ENCODE assay signal across 20 cellular contexts in the genomic region with DNA sequence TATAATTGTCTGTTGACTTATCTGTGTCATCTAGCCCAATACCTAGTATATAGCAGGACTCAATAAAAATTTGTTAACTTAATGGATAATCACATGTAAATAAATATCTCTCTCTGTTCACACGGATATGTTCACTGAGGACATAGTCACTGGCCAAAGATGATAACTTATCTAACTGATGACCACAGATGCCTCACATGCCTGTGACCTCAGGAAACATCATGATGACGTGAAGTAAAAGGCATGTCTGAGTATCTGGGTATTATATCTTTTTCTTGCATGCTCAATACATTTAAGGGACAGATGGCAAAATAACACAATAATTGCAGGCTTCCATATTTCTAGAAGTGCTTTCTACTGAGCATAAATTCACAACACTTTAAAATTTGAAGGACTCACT. TPM values are rescaled to one million over a fixed set of nuclear protein-coding genes. Genes with fewer than 3 reads are reported as not detected.
DNase-seq lines count a peak whose midpoint lies in the region; ATAC-seq, FAIRE-seq and TF ChIP-seq lines count a peak whose summit lies in the region.
"Had no signal": no experiment of that assay in that cellular context is flagged by ENCODE, and none has a peak within 500 bp of the region (broad histone marks: within the 10 kb centered on the region; RNA-seq: fewer than 3 reads in every experiment).

No MANE protein-coding gene starts in this region.

- no peak overlapping the region for H2BK12ac ChIP-seq in trophoblast cell (ENCODE audit: low read length)

- H2AFZ ChIP-seq in trophoblast cell (ENCODE audit: insufficient read depth, low read length, poor library complexity): no peak overlapping the region
- H2AFZ ChIP-seq: PC-9 had no signal

- no peak overlapping the region for H2BK120ac ChIP-seq in trophoblast cell (ENCODE audit: insufficient read depth, low read length, poor library complexity)

- H4K8ac ChIP-seq in trophoblast cell (ENCODE audit: low read depth, low read length): no peak overlapping the region

- H3K4me3 ChIP-seq in fibroblast of the aortic adventitia (ENCODE audit: low read depth, low read length) (no peak overlapping the region), trophoblast cell (ENCODE audit: low read depth, low read length) (no peak overlapping the region), lower lobe of right lung (no peak overlapping the region)
- H3K4me3 ChIP-seq: PC-9, SJSA1 had no signal

- no peak for FAIRE-seq in RCC 7860 (lab: Jason Lieb, UNC)
- FAIRE-seq: GM19239, H1 had no signal

- H3K9me3 ChIP-seq in trophoblast cell (ENCODE audit: insufficient read depth, low read depth, low read length) (peaks cover 3% of the 10 kb centered on the region), lower lobe of right lung (no peaks in the 10 kb centered on the region)
- H3K9me3 ChIP-seq: SJSA1 had no signal

- H3K9ac ChIP-seq in trophoblast cell (ENCODE audit: low read length): no peak overlapping the region

- DNase-seq in ELR (ENCODE audit: low read depth) (peak; percentile 58), RCC 7860 (ENCODE audit: low spot score) (peak; percentile 34), fibroblast of the aortic adventitia (ENCODE audit: low read depth) (peak; percentile 25), trophoblast cell (peak; percentile 79 to 93), Right ventricle myocardium inferior (ENCODE audit: missing footprints) (no peak), lower lobe of right lung (no peak)
- DNase-seq: ACHN, C1 segment of cervical spinal cord, DMS79, GDM1, KBM-7, NCI-H187, NCI-H2107, NCI-H2227 treated with DMSO at 0.1 percent for 48 hours, NCI-H524 treated with DMSO at 0.1 percent for 48 hours, PC-9 had no signal

- H3K27ac ChIP-seq in trophoblast cell (ENCODE audit: low read depth, low read length): no peak overlapping the region
- no peak overlapping the region for H3K27ac ChIP-seq in lower lobe of right lung
- H3K27ac ChIP-seq: PC-9, SJSA1 had no signal

- no CpG with 5 or more reads among the region's 2 CpGs for WGBS in trophoblast cell (ENCODE audit: extremely low coverage, insufficient coverage, insufficient read length)

- no peak overlapping the region for H2AK5ac ChIP-seq in trophoblast cell (ENCODE audit: low read length)

- H3K36me3 ChIP-seq in trophoblast cell (ENCODE audit: control insufficient read depth in 1 of 2, insufficient read depth in 2 of 2, low read length in 2 of 2) (no peaks in the 10 kb centered on the region), lower lobe of right lung (no peaks in the 10 kb centered on the region)
- H3K36me3 ChIP-seq: SJSA1 had no signal

- H3K4me1 ChIP-seq in trophoblast cell (ENCODE audit: control insufficient read depth in 1 of 2, insufficient read depth in 2 of 2, low read length in 2 of 2) (no peaks in the 10 kb centered on the region), lower lobe of right lung (no peaks in the 10 kb centered on the region)

- H2BK5ac ChIP-seq in trophoblast cell (ENCODE audit: low read depth, low read length, poor library complexity): no peak overlapping the region

- H3K18ac ChIP-seq in trophoblast cell (ENCODE audit: low read length): no peak overlapping the region

- H3K27me3 ChIP-seq in trophoblast cell (ENCODE audit: insufficient read depth, low read length) (no peaks in the 10 kb centered on the region), lower lobe of right lung (ENCODE audit: low read depth) (no peaks in the 10 kb centered on the region)
- H3K27me3 ChIP-seq: SJSA1 had no signal

- H3K4ac ChIP-seq in trophoblast cell (ENCODE audit: low read depth, low read length): no peak overlapping the region

- no peaks in the 10 kb centered on the region for H3K79me2 ChIP-seq in trophoblast cell (ENCODE audit: control insufficient read depth, insufficient read depth, low read length, poor library complexity)

- intact Hi-C loops in Right ventricle myocardium inferior (cut with DNase I): no loop called here
- intact Hi-C loops in lower lobe of right lung (cut with DNase I): no loop called here

- no peak overlapping the region for H3K23ac ChIP-seq in trophoblast cell (ENCODE audit: low read length)

- H3K14ac ChIP-seq in trophoblast cell (ENCODE audit: low read length): no peak overlapping the region

- no peaks in the 10 kb centered on the region for H3K79me1 ChIP-seq in trophoblast cell (ENCODE audit: low read length)

- H4K91ac ChIP-seq in trophoblast cell (ENCODE audit: low read depth, low read length): no peak overlapping the region

- TF ChIP-seq CTCF in fibroblast of the aortic adventitia (IDR thresholded peaks at IDR 0.05; ENCODE audit: insufficient read depth, low read length): no peak
- TF ChIP-seq CTCF in lower lobe of right lung (IDR thresholded peaks at IDR 0.05): no peak

- no peak overlapping the region for H4K12ac ChIP-seq in trophoblast cell (ENCODE audit: low read depth, low read length)

- ATAC-seq in Right ventricle myocardium inferior: no peak
- ATAC-seq in lower lobe of right lung: no peak
- ATAC-seq in GM21381 (IDR thresholded peaks at IDR 0.05; ENCODE audit: unreplicated experiment): no peak

- H3K4me2 ChIP-seq in trophoblast cell (ENCODE audit: low read length): no peak overlapping the region
- H3K4me2 ChIP-seq: PC-9 had no signal

RNA-seq across cellular contexts. Expression of a gene that starts 41.4 kb away (rescaled TPM):
- total RNA-seq in fibroblast of the aortic adventitia (ENCODE audit: low replicate concordance) (15.9 and 23.6 TPM in 2 replicates), Right ventricle myocardium inferior (7.8 TPM), lower lobe of right lung (23.8 TPM)
- 0.29 and 0.33 TPM in 2 replicates for polyA plus RNA-seq in trophoblast cell (2013)

Comparison
In these comparisons a context has a peak if more than half of its experiments do, and no peak if none do; other contexts are left out.
1. DNase-seq: peak in ELR (single experiment), RCC 7860 (single experiment), fibroblast of the aortic adventitia (single experiment) and trophoblast cell (2 of 2); none in Right ventricle myocardium inferior (single experiment) and lower lobe of right lung (single experiment).